Comparison of ENCODE assay signal across 9 cellular contexts in genomic region chr3:188617270-188617669, GRCh38.
"Had no signal": no experiment of that assay in that cellular context is flagged by ENCODE, and none has a peak within 500 bp of the region (broad histone marks: within the 10 kb centered on the region; RNA-seq: fewer than 3 reads in every experiment).

No MANE protein-coding gene starts in this region.

- H3K4me1 ChIP-seq: HAP-1 had no signal

- ATAC-seq: HCT116, K562 had no signal

- DNase-seq: GM23248, GOT3, H7, HFFc6, IMR-90 had no signal

- H3K27ac ChIP-seq: GM23248, HL-60 had no signal

- H3K9me3 ChIP-seq: HAP-1 had no signal

- H3K36me3 ChIP-seq: HAP-1 had no signal

- H3K4me3 ChIP-seq: GM23248, HAP-1, K562 had no signal
